In genomic region chr15:75523011-75523410, GRCh38 we compare ENCODE assay signal across 21 cellular contexts. TPM values are rescaled to one million over a fixed set of nuclear protein-coding genes. Genes with fewer than 3 reads are reported as not detected.
DNase-seq lines count a peak whose midpoint lies in the region; ATAC-seq and TF ChIP-seq lines count a peak whose summit lies in the region.
"Had no signal": no experiment of that assay in that cellular context is flagged by ENCODE, and none has a peak within 500 bp of the region (broad histone marks: within the 10 kb centered on the region; RNA-seq: fewer than 3 reads in every experiment).

No MANE protein-coding gene starts in this region.

- peak overlapping the region; percentile 38 for H3K27ac Mint-ChIP-seq in activated CD4-positive, alpha-beta T cell treated with anti-CD3 and anti-CD28 coated beads for 36 hours
- H3K27ac Mint-ChIP-seq: CD4-positive, alpha-beta T cell had no signal

- TF ChIP-seq POLR2A in gastrocnemius medialis (IDR thresholded peaks at IDR 0.05) = no peak

- no peaks in the 10 kb centered on the region for H3K79me1 ChIP-seq in trophoblast cell (ENCODE audit: low read length)

- no peak overlapping the region for H3K4ac ChIP-seq in trophoblast cell (ENCODE audit: low read depth, low read length)

- no peak overlapping the region for H4K8ac ChIP-seq in trophoblast cell (ENCODE audit: low read depth, low read length)

- H3K27ac ChIP-seq in SK-N-MC = peak overlapping the region; percentile 42; the same call in 1 of the 2 replicates
- H3K27ac ChIP-seq in trophoblast cell (ENCODE audit: low read depth, low read length) = no peak overlapping the region
- no peak overlapping the region for H3K27ac ChIP-seq in gastrocnemius medialis
- H3K27ac ChIP-seq: PC-9, RWPE1 had no signal

- H3K4me1 ChIP-seq in trophoblast cell (ENCODE audit: control insufficient read depth in 1 of 2, insufficient read depth in 2 of 2, low read length in 2 of 2) (no peaks in the 10 kb centered on the region), gastrocnemius medialis (no peaks in the 10 kb centered on the region)

- no peak overlapping the region for H3K4me3 Mint-ChIP-seq in activated CD4-positive, alpha-beta T cell treated with anti-CD3 and anti-CD28 coated beads for 36 hours
- H3K4me3 Mint-ChIP-seq: CD4-positive, alpha-beta T cell had no signal

- H3K36me3 ChIP-seq in SK-N-MC (ENCODE audit: insufficient read depth, low read length) = peaks cover 42% of the 10 kb centered on the region
- H3K36me3 ChIP-seq in trophoblast cell (ENCODE audit: control insufficient read depth in 1 of 2, insufficient read depth in 2 of 2, low read length in 2 of 2) = peaks cover 24 to 41% of the 10 kb centered on the region in 2 experiments
- H3K36me3 ChIP-seq in gastrocnemius medialis = peaks cover 3 to 64% of the 10 kb centered on the region in 2 donors

- no peak for DNase-seq in activated CD4-positive, alpha-beta T cell treated with anti-CD3 and anti-CD28 coated beads for 36 hours
- DNase-seq in activated CD4-positive, alpha-beta T cell treated with anti-CD3 and anti-CD28 coated beads for 1 hour = no peak
- DNase-seq in SK-N-MC (ENCODE audit: low read depth, low spot score) (no peak), dedifferentiated amniotic fluid mesenchymal stem cell (ENCODE audit: extremely low spot score) (peak; percentile 68), trophoblast cell (no peak), gastrocnemius medialis (no peak)
- DNase-seq: 8988T; Calu3; CD4-positive, alpha-beta T cell; GOT3; KG1; NCI-H1105 treated with DMSO at 0.1 percent for 48 hours; NCI-H1694 treated with DMSO at 0.1 percent for 48 hours; NCI-H2227 treated with DMSO at 0.1 percent for 48 hours; NCI-H524 treated with DMSO at 0.1 percent for 48 hours; PC-9; SIG-M5 had no signal

- H3K79me2 ChIP-seq in trophoblast cell (ENCODE audit: control insufficient read depth, insufficient read depth, low read length, poor library complexity) = no peaks in the 10 kb centered on the region

- H3K9me3 Mint-ChIP-seq in activated CD4-positive, alpha-beta T cell treated with anti-CD3 and anti-CD28 coated beads for 36 hours (ENCODE audit: low read depth) = no peaks in the 10 kb centered on the region
- H3K9me3 Mint-ChIP-seq: CD4-positive, alpha-beta T cell had no signal

- intact Hi-C loops in activated CD4-positive, alpha-beta T cell treated with anti-CD3 and anti-CD28 coated beads for 36 hours (cut with DNase I, micrococcal nuclease) = no loop called here
- intact Hi-C loops in gastrocnemius medialis (cut with DNase I; ENCODE audit: low total_unique reads) = no loop called here

- no peak overlapping the region for H3K4me2 ChIP-seq in trophoblast cell (ENCODE audit: low read length)
- H3K4me2 ChIP-seq: PC-9 had no signal

- TF ChIP-seq CTCF in gastrocnemius medialis (IDR thresholded peaks at IDR 0.05 in 4 of 5, conservative IDR thresholded peaks at IDR 0.05 in 1 of 5) = no peak

- no peaks in the 10 kb centered on the region for H3K27me3 Mint-ChIP-seq in activated CD4-positive, alpha-beta T cell treated with anti-CD3 and anti-CD28 coated beads for 36 hours
- H3K27me3 Mint-ChIP-seq: CD4-positive, alpha-beta T cell had no signal

- ATAC-seq in activated CD4-positive, alpha-beta T cell treated with anti-CD3 and anti-CD28 coated beads for 36 hours = no peak
- ATAC-seq in HG02840 (IDR thresholded peaks at IDR 0.05; ENCODE audit: low FRiP score, unreplicated experiment) (no peak), gastrocnemius medialis (no peak), GM21737 (IDR thresholded peaks at IDR 0.05; ENCODE audit: unreplicated experiment) (no peak)
- ATAC-seq: GM12878 had no signal

- no peak overlapping the region for H3K14ac ChIP-seq in trophoblast cell (ENCODE audit: low read length)

- no peak overlapping the region for H2BK5ac ChIP-seq in trophoblast cell (ENCODE audit: low read depth, low read length, poor library complexity)

- H2AK5ac ChIP-seq in trophoblast cell (ENCODE audit: low read length) = no peak overlapping the region

- no peaks in the 10 kb centered on the region for H3K4me1 Mint-ChIP-seq in activated CD4-positive, alpha-beta T cell treated with anti-CD3 and anti-CD28 coated beads for 36 hours

- H2BK120ac ChIP-seq in trophoblast cell (ENCODE audit: insufficient read depth, low read length, poor library complexity) = no peak overlapping the region

- H3K4me3 ChIP-seq in SK-N-MC (no peak overlapping the region), trophoblast cell (ENCODE audit: low read depth, low read length) (no peak overlapping the region), gastrocnemius medialis (no peak overlapping the region)
- H3K4me3 ChIP-seq: GM12878, PC-9 had no signal

- CTCF ChIA-PET in activated CD4-positive, alpha-beta T cell treated with anti-CD3 and anti-CD28 coated beads for 36 hours (lab: Charles Lee) = interaction anchor here (1.1 kb wide), 1 partner anchor 74 kb away, joined by 3 read pairs; no protein-coding TSS in a partner anchor

- POLR2A ChIA-PET in activated CD4-positive, alpha-beta T cell treated with anti-CD3 and anti-CD28 coated beads for 36 hours (lab: Charles Lee) = no interaction called here

- no peak overlapping the region for H3K9ac ChIP-seq in SK-N-MC (ENCODE audit: insufficient read length)
- H3K9ac ChIP-seq in trophoblast cell (ENCODE audit: low read length) = no peak overlapping the region

- H4K12ac ChIP-seq in trophoblast cell (ENCODE audit: low read depth, low read length) = no peak overlapping the region

- H3K23ac ChIP-seq in trophoblast cell (ENCODE audit: low read length) = no peak overlapping the region

- H3K27me3 ChIP-seq in trophoblast cell (ENCODE audit: insufficient read depth, low read length) (no peaks in the 10 kb centered on the region), gastrocnemius medialis (no peaks in the 10 kb centered on the region)

- H3K36me3 Mint-ChIP-seq in activated CD4-positive, alpha-beta T cell treated with anti-CD3 and anti-CD28 coated beads for 36 hours (ENCODE audit: low read depth) = peaks cover 18% of the 10 kb centered on the region

- in situ Hi-C loops in gastrocnemius medialis (cut with MboI; ENCODE audit: low sequenced_read_pairs in 4 of 4) = no loop called here

- no peak overlapping the region for H2BK12ac ChIP-seq in trophoblast cell (ENCODE audit: low read length)

- H3K9me3 ChIP-seq in SK-N-MC (ENCODE audit: low read depth, low read length) = no peaks in the 10 kb centered on the region
- no peaks in the 10 kb centered on the region for H3K9me3 ChIP-seq in trophoblast cell (ENCODE audit: insufficient read depth, low read depth, low read length)
- H3K9me3 ChIP-seq in gastrocnemius medialis = no peaks in the 10 kb centered on the region

- no peak overlapping the region for H3K18ac ChIP-seq in trophoblast cell (ENCODE audit: low read length)

- H4K91ac ChIP-seq in trophoblast cell (ENCODE audit: low read depth, low read length) = no peak overlapping the region

- H2AFZ ChIP-seq in trophoblast cell (ENCODE audit: insufficient read depth, low read length, poor library complexity) = no peak overlapping the region
- H2AFZ ChIP-seq: PC-9 had no signal

- WGBS in trophoblast cell (ENCODE audit: extremely low coverage, insufficient coverage, insufficient read length) = no CpG with 5 or more reads among the region's 2 CpGs

RNA-seq across cellular contexts. Expression of gene PTPN9, which starts 56.1 kb away (rescaled TPM):
- 10 to 100 TPM; 15.0 to 16.5 TPM for total RNA-seq in activated CD4-positive, alpha-beta T cell treated with anti-CD3 and anti-CD28 coated beads for 36 hours
- 14.6 and 15.5 TPM in 2 replicates for polyA plus RNA-seq in trophoblast cell (2013)
- total RNA-seq in gastrocnemius medialis = 1 to 10 TPM; 4.8 to 7.0 (median 6.2) TPM
